8 cellular contexts compared by ENCODE assay signal in the genomic region with DNA sequence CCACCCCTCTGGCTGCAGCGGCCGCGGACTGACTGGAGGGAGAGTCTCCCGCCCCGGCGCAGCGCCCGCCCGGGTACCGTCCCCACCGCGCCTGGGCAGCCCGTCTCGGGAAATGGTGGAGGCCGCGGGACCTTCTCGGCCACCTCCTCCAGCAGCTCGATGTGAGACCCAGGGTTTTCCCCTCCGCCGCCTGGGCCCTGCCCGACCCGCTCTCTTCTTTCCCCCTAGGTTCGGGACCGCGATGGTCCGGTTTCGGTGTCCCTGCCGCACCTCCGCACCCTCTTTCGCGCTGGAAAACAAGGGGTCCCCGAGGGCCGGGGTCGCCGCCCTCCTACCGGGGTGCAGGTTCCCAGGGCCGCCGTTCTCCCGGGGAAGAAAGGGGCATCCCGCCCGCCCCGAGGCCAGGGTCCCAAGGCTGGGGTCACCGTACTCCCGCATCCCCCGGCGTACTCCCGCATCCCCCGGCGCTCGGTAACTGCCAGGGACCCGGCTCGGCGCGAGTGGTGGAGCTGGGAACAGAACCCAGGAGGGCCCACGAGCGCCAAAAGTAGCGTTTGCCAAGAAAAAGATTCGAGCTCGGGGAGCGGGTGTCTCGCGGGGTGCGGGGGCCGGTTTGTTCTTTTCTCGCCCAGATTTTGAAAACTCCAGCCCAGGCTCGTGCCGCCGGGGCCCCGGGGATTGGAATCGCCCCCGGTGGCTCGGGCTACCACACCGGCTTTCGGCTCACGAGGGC. TPM values are rescaled to one million over a fixed set of nuclear protein-coding genes. Genes with fewer than 3 reads are reported as not detected.
A peak's percentile ranks its signal among the peaks of the same experiment; 100 is the strongest.
DNase-seq lines count a peak whose midpoint lies in the region.

No MANE protein-coding gene starts in this region.

- peaks cover 15 to 16% (median 16%) of the 10 kb centered on the region in 3 donors for H3K4me1 ChIP-seq in skeletal muscle tissue (ENCODE audit: control insufficient read depth in 3 of 3, insufficient read depth in 3 of 3, low read length in 3 of 3)

- H3K27ac ChIP-seq in skeletal muscle tissue (ENCODE audit: low read depth, low read length) = peak overlapping the region; percentile 69

- peak; percentile 53 for DNase-seq in activated T-cell treated with anti-CD3 and anti-CD28 coated beads, Interleukin-2, amount 50 U/mL, for 1 hour
- DNase-seq in activated T-cell treated with anti-CD3 and anti-CD28 coated beads for 4 hours (no peak), anterior cingulate cortex (lab: John Stamatoyannopoulos, UW) (peak in 33 of 58 donors; percentile 17 to 63 (median 35)), activated gamma-delta T cell (lab: John Stamatoyannopoulos, UW) (no peak), H4 (ENCODE audit: low spot score) (no peak), NCI-H446 (lab: John Stamatoyannopoulos, UW) (no peak)

- peaks cover 0 to 3% (median 3%) of the 10 kb centered on the region in 3 donors for H3K36me3 ChIP-seq in skeletal muscle tissue (ENCODE audit: control insufficient read depth in 3 of 3, insufficient read depth in 3 of 3, low read length in 3 of 3)

- H3K9me3 ChIP-seq in iPS-18c (ENCODE audit: control insufficient read depth, insufficient read depth, low read length) = no peaks in the 10 kb centered on the region
- no peaks in the 10 kb centered on the region for H3K9me3 ChIP-seq in skeletal muscle tissue (ENCODE audit: control insufficient read depth in 3 of 3, low read length in 3 of 3)

- no peaks in the 10 kb centered on the region for H3K27me3 ChIP-seq in skeletal muscle tissue (ENCODE audit: control insufficient read depth in 3 of 3, insufficient read depth in 3 of 3, low read length in 3 of 3)

- peak overlapping the region; percentile 72 to 85 (median 78) for H3K9ac ChIP-seq in skeletal muscle tissue (ENCODE audit: low read depth in 1 of 3, low read length in 3 of 3)

- H3K4me3 ChIP-seq in iPS-18c (ENCODE audit: insufficient read depth, low read depth, low read length) (peak overlapping the region; percentile 53), skeletal muscle tissue (ENCODE audit: low read length in 3 of 3) (peak overlapping the region; percentile 74 to 84 (median 77))

RNA-seq across cellular contexts. Expression of a gene that starts 3.4 kb away (rescaled TPM):
- 25.6 TPM for total RNA-seq in skeletal muscle tissue
- 16.3 and 33.1 TPM in 2 replicates for total RNA-seq in H4 (2014; rRNA removed; shearing (Covaris generic))

Comparison
In these comparisons a context has a peak if more than half of its experiments do, and no peak if none do; other contexts are left out.
1. DNase-seq: peak in activated T-cell treated with anti-CD3 and anti-CD28 coated beads, Interleukin-2, amount 50 U/mL, for 1 hour (single experiment) and anterior cingulate cortex (33 of 58); none in activated T-cell treated with anti-CD3 and anti-CD28 coated beads for 4 hours (single experiment), activated gamma-delta T cell (single experiment), H4 (single experiment) and NCI-H446 (0 of 2).